In the genomic region with DNA sequence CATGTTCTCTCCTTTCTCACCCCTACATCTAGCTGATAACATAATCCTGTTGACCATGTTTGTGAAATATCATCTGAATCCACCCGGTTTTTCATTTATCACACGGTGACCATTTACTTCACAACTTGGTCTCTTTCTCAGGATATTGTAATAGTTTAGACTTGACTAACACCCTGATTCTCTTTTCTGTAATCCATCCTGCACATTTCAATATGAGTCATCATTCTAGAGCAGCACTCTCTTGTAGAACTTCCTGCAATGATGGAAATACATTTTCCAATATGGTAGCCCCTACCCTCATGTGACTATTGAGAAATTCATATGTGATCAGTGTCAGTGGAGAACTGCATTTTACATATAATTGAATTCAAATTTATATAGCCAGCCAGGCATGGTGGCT, we compare ENCODE assay signal across 1 cellular context.
TF ChIP-seq lines count a peak whose summit lies in the region.

No MANE protein-coding gene starts in this region.

TF ChIP-seq in SK-N-SH, 30 proteins besides CTCF, POLR2A, EP300 and RAD21 (continued from another document):
- TF ChIP-seq, protein P1, sequence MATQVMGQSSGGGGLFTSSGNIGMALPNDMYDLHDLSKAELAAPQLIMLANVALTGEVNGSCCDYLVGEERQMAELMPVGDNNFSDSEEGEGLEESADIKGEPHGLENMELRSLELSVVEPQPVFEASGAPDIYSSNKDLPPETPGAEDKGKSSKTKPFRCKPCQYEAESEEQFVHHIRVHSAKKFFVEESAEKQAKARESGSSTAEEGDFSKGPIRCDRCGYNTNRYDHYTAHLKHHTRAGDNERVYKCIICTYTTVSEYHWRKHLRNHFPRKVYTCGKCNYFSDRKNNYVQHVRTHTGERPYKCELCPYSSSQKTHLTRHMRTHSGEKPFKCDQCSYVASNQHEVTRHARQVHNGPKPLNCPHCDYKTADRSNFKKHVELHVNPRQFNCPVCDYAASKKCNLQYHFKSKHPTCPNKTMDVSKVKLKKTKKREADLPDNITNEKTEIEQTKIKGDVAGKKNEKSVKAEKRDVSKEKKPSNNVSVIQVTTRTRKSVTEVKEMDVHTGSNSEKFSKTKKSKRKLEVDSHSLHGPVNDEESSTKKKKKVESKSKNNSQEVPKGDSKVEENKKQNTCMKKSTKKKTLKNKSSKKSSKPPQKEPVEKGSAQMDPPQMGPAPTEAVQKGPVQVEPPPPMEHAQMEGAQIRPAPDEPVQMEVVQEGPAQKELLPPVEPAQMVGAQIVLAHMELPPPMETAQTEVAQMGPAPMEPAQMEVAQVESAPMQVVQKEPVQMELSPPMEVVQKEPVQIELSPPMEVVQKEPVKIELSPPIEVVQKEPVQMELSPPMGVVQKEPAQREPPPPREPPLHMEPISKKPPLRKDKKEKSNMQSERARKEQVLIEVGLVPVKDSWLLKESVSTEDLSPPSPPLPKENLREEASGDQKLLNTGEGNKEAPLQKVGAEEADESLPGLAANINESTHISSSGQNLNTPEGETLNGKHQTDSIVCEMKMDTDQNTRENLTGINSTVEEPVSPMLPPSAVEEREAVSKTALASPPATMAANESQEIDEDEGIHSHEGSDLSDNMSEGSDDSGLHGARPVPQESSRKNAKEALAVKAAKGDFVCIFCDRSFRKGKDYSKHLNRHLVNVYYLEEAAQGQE (IDR thresholded peaks at IDR 0.05; ENCODE audit: low read depth, low read length), result no peak
- no peak for TF ChIP-seq NRF1 (IDR thresholded peaks at IDR 0.05; ENCODE audit: low read depth, low read length)
